In the genomic region with DNA sequence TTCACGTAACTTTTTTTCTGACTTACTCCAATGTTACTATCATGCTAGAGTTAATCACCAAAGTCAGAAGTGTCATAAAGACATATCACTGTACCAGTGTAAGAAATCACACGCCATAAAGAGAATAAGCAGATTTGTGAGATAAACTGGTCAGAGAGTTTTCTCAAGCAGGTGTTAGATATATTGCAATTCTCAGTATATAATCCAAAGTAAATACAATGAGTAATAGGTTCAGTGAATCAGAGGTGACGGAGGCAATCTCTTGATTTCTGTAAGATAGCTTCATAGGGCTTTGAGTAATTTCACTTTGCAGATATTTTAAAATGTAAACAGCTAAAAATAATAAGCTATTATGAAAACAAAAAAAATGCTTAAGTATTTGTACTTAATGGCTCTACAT, we compare ENCODE assay signal across 14 cellular contexts.
DNase-seq lines count a peak whose midpoint lies in the region; ATAC-seq and TF ChIP-seq lines count a peak whose summit lies in the region.
"Had no signal": no experiment of that assay in that cellular context is flagged by ENCODE, and none has a peak within 500 bp of the region (broad histone marks: within the 10 kb centered on the region; RNA-seq: fewer than 3 reads in every experiment).

No MANE protein-coding gene starts in this region.

- POLR2A ChIA-PET in MCF 10A (lab: Yijun Ruan, JAX): interaction anchor here (0.7 to 2.2 kb wide), 11 partner anchors 9 to 784 kb away, joined by 3 to 12 read pairs (median 3); a partner anchor contains a TSS

- H3K4me1 ChIP-seq in breast epithelium: no peaks in the 10 kb centered on the region
- H3K4me1 ChIP-seq in SJSA1 (replicated peaks): peaks cover 12% of the 10 kb centered on the region
- H3K4me1 ChIP-seq in psoas muscle: no peaks in the 10 kb centered on the region
- H3K4me1 ChIP-seq: SJCRH30, testis had no signal

- CTCF ChIA-PET in MCF 10A (lab: Yijun Ruan, JAX): interaction anchor here (0.6 kb wide), 1 partner anchor 486 kb away, joined by 3 read pairs; no protein-coding TSS in a partner anchor

- H3K4me1 Mint-ChIP-seq in MCF 10A (ENCODE audit: insufficient read depth, unreplicated experiment): peaks cover 25% of the 10 kb centered on the region

- H3K9me3 Mint-ChIP-seq in MCF 10A (ENCODE audit: unreplicated experiment): no peaks in the 10 kb centered on the region
- H3K9me3 Mint-ChIP-seq: central memory CD8-positive, alpha-beta T cell had no signal

- no peaks in the 10 kb centered on the region for H3K27me3 Mint-ChIP-seq in MCF 10A (ENCODE audit: insufficient read depth, unreplicated experiment)
- H3K27me3 Mint-ChIP-seq: central memory CD8-positive, alpha-beta T cell had no signal

- no peak for ATAC-seq in psoas muscle
- ATAC-seq in HG03159 (IDR thresholded peaks at IDR 0.05; ENCODE audit: unreplicated experiment): no peak

- no peak overlapping the region for H3K4me3 Mint-ChIP-seq in MCF 10A (ENCODE audit: unreplicated experiment)
- H3K4me3 Mint-ChIP-seq: central memory CD8-positive, alpha-beta T cell had no signal

- no TSS peak for BruUV-seq in MCF 10A (replicated peaks; lab: Mats Ljungman, UMichigan)

- peak; percentile 79 for DNase-seq in MCF 10A (ENCODE audit: unreplicated experiment)
- no peak for DNase-seq in breast epithelium (ENCODE audit: low spot score in 2 of 2)
- DNase-seq in SJSA1 (ENCODE audit: low read depth in 1 of 2, low spot score in 2 of 2): peak in 1 of 2 experiments; percentile 28
- DNase-seq in fibroblast of villous mesenchyme (ENCODE audit: low read depth): peak; percentile 42
- DNase-seq in psoas muscle: no peak
- no peak for DNase-seq in GM19240 (ENCODE audit: insufficient read length, low spot score)
- no peak for DNase-seq in NOMO-1 treated with DMSO at 0.1 percent for 48 hours (lab: John Stamatoyannopoulos, UW; ENCODE audit: unreplicated experiment)
- DNase-seq: activated CD8-positive, alpha-beta memory T cell treated with anti-CD3 and anti-CD28 coated beads for 24 hours; midbrain; NCI-H524; SJCRH30; testis had no signal

- H3K9me3 ChIP-seq in breast epithelium (no peaks in the 10 kb centered on the region), SJSA1 (replicated peaks) (no peaks in the 10 kb centered on the region), psoas muscle (no peaks in the 10 kb centered on the region)
- H3K9me3 ChIP-seq: SJCRH30, testis had no signal

- H3K27me3 ChIP-seq in breast epithelium (no peaks in the 10 kb centered on the region), SJSA1 (replicated peaks) (no peaks in the 10 kb centered on the region), psoas muscle (ENCODE audit: insufficient read depth in 3 of 3, low read length in 2 of 3) (no peaks in the 10 kb centered on the region)
- H3K27me3 ChIP-seq: SJCRH30, testis had no signal

- intact Hi-C loops in MCF 10A (cut with micrococcal nuclease) (no loop called here), breast epithelium (cut with DNase I; ENCODE audit: low total_unique reads) (no loop called here), psoas muscle (cut with DNase I) (no loop called here)

- no peak overlapping the region for H3K4me3 ChIP-seq in breast epithelium
- no peak overlapping the region for H3K4me3 ChIP-seq in SJSA1
- H3K4me3 ChIP-seq in fibroblast of villous mesenchyme (ENCODE audit: low read depth, low read length): no peak overlapping the region
- no peak overlapping the region for H3K4me3 ChIP-seq in psoas muscle
- H3K4me3 ChIP-seq: SJCRH30, testis had no signal

- no peak for TF ChIP-seq POLR2A in breast epithelium (IDR thresholded peaks at IDR 0.05)

- no peak overlapping the region for H3K27ac ChIP-seq in breast epithelium
- peak overlapping the region; percentile 24; the same call in 1 of the 2 replicates for H3K27ac ChIP-seq in SJSA1
- H3K27ac ChIP-seq in psoas muscle: no peak overlapping the region
- H3K27ac ChIP-seq: SJCRH30, testis had no signal

- H3K36me3 Mint-ChIP-seq in MCF 10A (ENCODE audit: insufficient read depth, unreplicated experiment): peaks cover 22% of the 10 kb centered on the region

- no peak overlapping the region for H3K27ac Mint-ChIP-seq in MCF 10A (ENCODE audit: low read depth, unreplicated experiment)

- WGBS in psoas muscle, 3 donors: 82 to 95% (median 95%) methylated on average over 3 of the region's 3 CpGs

- no peaks in the 10 kb centered on the region for H3K36me3 ChIP-seq in breast epithelium
- peaks cover 2% of the 10 kb centered on the region; the same call in 1 of the 2 replicates for H3K36me3 ChIP-seq in SJSA1
- H3K36me3 ChIP-seq in psoas muscle (ENCODE audit: insufficient read depth in 1 of 2, low read depth in 1 of 2): peaks cover 3 to 45% of the 10 kb centered on the region in 2 donors

- TF ChIP-seq CTCF in MCF 10A (IDR thresholded peaks at IDR 0.05; ENCODE audit: unreplicated experiment) (no peak), breast epithelium (IDR thresholded peaks at IDR 0.05) (no peak), fibroblast of villous mesenchyme (IDR thresholded peaks at IDR 0.05; ENCODE audit: insufficient read depth, low read depth, low read length) (no peak), psoas muscle (IDR thresholded peaks at IDR 0.05) (no peak)

Comparison
In these comparisons a context has a peak if more than half of its experiments do, and no peak if none do; other contexts are left out.
1. DNase-seq: peak in MCF 10A (single experiment) and fibroblast of villous mesenchyme (single experiment); none in breast epithelium (0 of 2), psoas muscle (0 of 2), GM19240 (single experiment) and NOMO-1 treated with DMSO at 0.1 percent for 48 hours (single experiment).